ENCODE assay signal across 8 cellular contexts in the genomic region with DNA sequence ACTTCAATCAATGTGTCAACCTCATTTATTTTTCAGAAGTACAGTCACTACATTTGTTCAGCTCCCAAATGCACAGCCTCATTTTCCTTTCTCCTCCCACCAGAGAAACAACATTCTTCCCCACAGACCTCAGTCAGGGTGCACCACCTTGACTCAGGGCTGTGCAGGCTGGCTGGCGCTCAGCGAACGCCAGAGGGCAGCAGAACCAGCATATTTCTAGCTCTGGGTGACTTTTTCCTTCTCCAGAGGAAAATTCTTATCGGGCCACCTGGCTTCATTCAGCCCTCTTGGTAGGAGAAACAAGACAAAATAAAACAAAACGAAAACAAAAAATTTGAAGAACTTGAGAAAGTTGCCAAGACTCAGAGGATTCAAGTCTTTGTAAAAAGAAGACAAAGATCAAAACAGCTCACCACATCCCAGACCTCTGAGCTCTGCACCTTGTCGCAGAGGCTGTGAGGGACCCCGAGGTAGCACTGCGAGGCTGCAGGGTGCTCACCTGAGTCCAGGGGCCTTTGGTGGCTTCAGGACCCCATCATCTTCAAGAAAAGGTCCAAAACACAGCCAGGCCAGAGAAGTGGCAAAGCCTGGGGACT.
DNase-seq lines count a peak whose midpoint lies in the region; ATAC-seq lines count a peak whose summit lies in the region.

No MANE protein-coding gene starts in this region.

- peak; percentile 50 for ATAC-seq in HG02885 (IDR thresholded peaks at IDR 0.05; ENCODE audit: poor library complexity, unreplicated experiment)
- ATAC-seq in GM18520 (IDR thresholded peaks at IDR 0.05; ENCODE audit: unreplicated experiment) = no peak
- ATAC-seq in HG02938 (IDR thresholded peaks at IDR 0.05; ENCODE audit: unreplicated experiment) = no peak

- peak; percentile 70 for DNase-seq in DMS79 treated with DMSO at 0.1 percent for 48 hours (lab: John Stamatoyannopoulos, UW)
- peak; percentile 6 for DNase-seq in NCI-H526 treated with DMSO at 0.1 percent for 48 hours (lab: John Stamatoyannopoulos, UW)
- DNase-seq in activated T-cell treated with anti-CD3 and anti-CD28 coated beads for 4 hours = peak; percentile 13
- peak; percentile 7 for DNase-seq in fibroblast of peridontal ligament (ENCODE audit: extremely low read depth)
- DNase-seq in nucleus accumbens (lab: John Stamatoyannopoulos, UW) = peak in 38 of 56 donors; percentile 1 to 74 (median 20)

Comparison
In these comparisons a context has a peak if more than half of its experiments do, and no peak if none do; other contexts are left out.
1. DNase-seq: peak in every context shown above with its lines; median percentile 70 in DMS79 treated with DMSO at 0.1 percent for 48 hours; 20 in nucleus accumbens; 13 in activated T-cell treated with anti-CD3 and anti-CD28 coated beads for 4 hours; 7 in fibroblast of peridontal ligament; 6 in NCI-H526 treated with DMSO at 0.1 percent for 48 hours.